In genomic region chr13:87107626-87108025, GRCh38 we compare ENCODE assay signal across 16 cellular contexts.
"Had no signal": no experiment of that assay in that cellular context is flagged by ENCODE, and none has a peak within 500 bp of the region (broad histone marks: within the 10 kb centered on the region; RNA-seq: fewer than 3 reads in every experiment).

No MANE protein-coding gene starts in this region.

- DNase-seq: effector memory CD4-positive, alpha-beta T cell; heart left ventricle; hippocampal formation; occipital lobe; pancreas; right cardiac atrium; stimulated activated CD4-positive, alpha-beta T cell treated with anti-CD3 and anti-CD28 coated beads, Interleukin-4, amount 100 ng/mL, for 1 hour; stimulated activated CD8-positive, alpha-beta memory T cell treated with anti-CD3 and anti-CD28 coated beads, Interleukin-4, amount 100 ng/mL, for 48 hours; stimulated activated naive CD8-positive, alpha-beta T cell treated with anti-CD3 and anti-CD28 coated beads, Interleukin-15, Interleukin-2, amounts not matched to agents 100 U/mL and 50 U/mL, for 24 hours; thyroid gland; upper lobe of left lung; uterus had no signal

- H3K4me1 ChIP-seq: heart left ventricle, pancreas, suprapubic skin, thyroid gland, upper lobe of left lung, uterus had no signal

- H3K9me3 ChIP-seq: heart left ventricle, pancreas, suprapubic skin, thyroid gland, upper lobe of left lung, uterus had no signal

- H3K27me3 ChIP-seq: heart left ventricle, pancreas, suprapubic skin, thyroid gland, upper lobe of left lung, uterus had no signal

- H3K4me3 ChIP-seq: heart left ventricle, pancreas, suprapubic skin, thyroid gland, upper lobe of left lung, uterus had no signal

- ATAC-seq: esophagus mucosa; heart left ventricle; natural killer cell treated with Interleukin-12 subunit alpha and Interleukin-12 subunit beta and Interleukin-15 and Interleukin-18, amount 100 ng/mL, for 72 hours; pancreas; right cardiac atrium; stimulated activated effector memory CD8-positive, alpha-beta T cell treated with anti-CD3 and anti-CD28 coated beads, Interleukin-12 subunit alpha, Interleukin-12 subunit beta, amount 100 ng/mL, for 72 hours; stimulated activated naive CD8-positive, alpha-beta T cell treated with anti-CD3 and anti-CD28 coated beads, Interleukin-15, Interleukin-2, amounts not matched to agents 100 U/mL and 50 U/mL, for 24 hours had no signal

- H3K36me3 ChIP-seq: heart left ventricle, pancreas, suprapubic skin, thyroid gland, upper lobe of left lung, uterus had no signal

- H3K27ac ChIP-seq: heart left ventricle, pancreas, suprapubic skin, thyroid gland, upper lobe of left lung, uterus had no signal
